ENCODE assay signal across 21 cellular contexts in the genomic region with DNA sequence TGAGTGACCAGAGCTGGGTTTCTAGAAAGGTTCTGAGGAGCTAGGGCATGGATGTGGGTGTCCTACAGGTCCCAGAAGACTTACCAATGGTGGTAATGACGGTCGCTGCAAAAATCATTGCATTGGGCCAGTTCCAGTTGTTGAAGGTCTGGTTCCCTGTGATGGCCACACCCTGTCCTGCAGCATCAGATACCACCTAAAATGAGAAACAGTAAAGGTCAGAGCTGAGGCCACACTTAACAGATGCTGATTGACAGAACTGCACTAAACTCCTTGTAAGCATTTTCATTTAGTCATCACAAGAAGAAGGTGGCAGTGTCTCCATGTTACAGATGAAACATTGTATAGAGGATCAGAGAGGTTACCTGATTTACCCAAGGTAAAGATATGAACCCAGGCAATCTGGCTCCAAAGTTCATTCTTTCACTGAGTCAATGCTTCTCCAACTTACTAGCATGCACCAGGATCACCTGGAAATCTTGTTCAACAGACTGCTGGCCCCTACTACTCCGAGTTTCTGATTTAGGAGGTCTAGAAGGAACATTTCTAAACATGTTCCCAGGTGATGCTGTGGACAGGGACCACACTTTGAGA. TPM values are rescaled to one million over a fixed set of nuclear protein-coding genes. Genes with fewer than 3 reads are reported as not detected.
"Had no signal": no experiment of that assay in that cellular context is flagged by ENCODE, and none has a peak within 500 bp of the region (broad histone marks: within the 10 kb centered on the region; RNA-seq: fewer than 3 reads in every experiment).

No MANE protein-coding gene starts in this region.

- DNase-seq: colonic mucosa; dermis blood vessel endothelial cell; effector CD4-positive, alpha-beta T cell; heart left ventricle; islet precursor cell; left ventricle myocardium inferior; lower lobe of right lung; naive B cell; occipital lobe; right cardiac atrium; stimulated activated CD4-positive, alpha-beta T cell treated with anti-CD3 and anti-CD28 coated beads, Interleukin-2, amount 100 ng/mL, for 48 hours; stimulated activated naive CD8-positive, alpha-beta T cell treated with anti-CD3 and anti-CD28 coated beads, Interleukin-15, Interleukin-2, amounts not matched to agents 100 U/mL and 50 U/mL, for 24 hours had no signal

- ATAC-seq: lower lobe of right lung; stimulated activated naive CD8-positive, alpha-beta T cell treated with anti-CD3 and anti-CD28 coated beads, Interleukin-15, Interleukin-2, amounts not matched to agents 100 U/mL and 50 U/mL, for 24 hours had no signal

- H3K4me1 ChIP-seq: colonic mucosa, heart left ventricle, left ventricle myocardium inferior had no signal

- H3K27ac ChIP-seq: colonic mucosa, heart left ventricle, left ventricle myocardium inferior, lower lobe of right lung had no signal

- H3K4me2 ChIP-seq: smooth muscle cell had no signal

- H3K9me3 ChIP-seq: colonic mucosa, heart left ventricle, left ventricle myocardium inferior, lower lobe of right lung, pancreas, tibial nerve had no signal

- H3K9me3 Mint-ChIP-seq: memory B cell, mesothelial cell of epicardium, nephron had no signal

- H3K27me3 Mint-ChIP-seq: memory B cell, progenitor cell of endocrine pancreas had no signal

- H3K27ac Mint-ChIP-seq: mesothelial cell of epicardium, naive B cell, nephron, progenitor cell of endocrine pancreas had no signal

- FAIRE-seq: frontal cortex, pancreas had no signal

- H3K27me3 ChIP-seq: colonic mucosa, heart left ventricle, pancreas, tibial nerve had no signal

- H3K4me3 Mint-ChIP-seq: mesothelial cell of epicardium, nephron had no signal

- H3K36me3 Mint-ChIP-seq: memory B cell, naive B cell had no signal

- H3K4me3 ChIP-seq: colonic mucosa, heart left ventricle, left ventricle myocardium inferior, lower lobe of right lung, pancreas, smooth muscle cell, tibial nerve had no signal

- H3K36me3 ChIP-seq: colonic mucosa, heart left ventricle, left ventricle myocardium inferior had no signal

RNA-seq across cellular contexts. Expression of a gene that starts 33.4 kb away (rescaled TPM):
- total RNA-seq: glomerular endothelial cell, smooth muscle cell had no signal
- polyA plus RNA-seq: smooth muscle cell had no signal
